In the genomic region with DNA sequence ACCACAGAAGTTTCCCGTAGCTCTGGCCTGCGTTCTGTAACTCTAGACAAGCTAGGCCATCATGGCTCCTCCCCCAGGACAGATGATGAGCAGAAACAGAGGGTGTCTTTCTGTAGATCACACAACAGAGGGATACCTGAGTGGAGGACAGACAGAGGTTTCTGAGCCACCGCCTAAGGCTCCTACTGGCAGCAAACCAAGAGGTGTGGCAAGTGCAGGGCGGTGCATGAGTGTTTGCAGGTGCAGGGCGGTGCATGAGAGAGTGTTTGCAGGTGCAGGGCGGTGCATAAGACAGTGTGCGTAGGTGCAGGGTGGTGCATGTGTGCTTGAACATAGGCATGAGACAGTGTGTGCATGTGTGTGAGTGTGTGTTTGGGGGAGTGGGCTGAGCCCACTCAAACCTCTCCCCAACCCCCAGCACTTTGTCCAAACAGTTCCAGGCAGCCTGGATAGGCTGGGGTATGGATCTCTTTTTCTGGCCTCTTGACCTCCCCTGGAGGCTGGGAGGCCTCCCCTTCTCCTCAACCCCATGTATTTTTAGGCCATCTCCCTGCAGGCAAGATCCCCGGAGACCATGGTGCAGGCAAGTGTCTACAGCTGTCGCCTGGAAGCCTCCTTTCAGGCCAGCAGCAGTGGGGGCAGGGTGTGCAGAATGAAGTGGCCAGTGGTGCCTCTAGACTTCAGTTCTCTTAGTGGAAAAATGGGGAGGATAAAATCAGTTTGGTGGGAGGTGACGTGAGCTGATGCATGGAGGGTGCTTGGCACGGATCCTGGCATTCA, we compare ENCODE assay signal across 11 cellular contexts. TPM values are rescaled to one million over a fixed set of nuclear protein-coding genes. Genes with fewer than 3 reads are reported as not detected.
DNase-seq lines count a peak whose midpoint lies in the region; ATAC-seq and TF ChIP-seq lines count a peak whose summit lies in the region.
"Had no signal": no experiment of that assay in that cellular context is flagged by ENCODE, and none has a peak within 500 bp of the region (broad histone marks: within the 10 kb centered on the region; RNA-seq: fewer than 3 reads in every experiment).

No MANE protein-coding gene starts in this region.

- no peak overlapping the region for H3K4me3 Mint-ChIP-seq in CD8-positive, alpha-beta T cell
- H3K4me3 Mint-ChIP-seq: activated CD4-positive, alpha-beta T cell treated with anti-CD3 and anti-CD28 coated beads for 36 hours; activated T-cell treated with anti-CD3 and anti-CD28 coated beads, Interleukin-2, amount 50 U/mL, for 24 hours; CD4-positive, alpha-beta T cell had no signal

- no peak overlapping the region for H3K27ac Mint-ChIP-seq in CD8-positive, alpha-beta T cell
- H3K27ac Mint-ChIP-seq: activated CD4-positive, alpha-beta T cell treated with anti-CD3 and anti-CD28 coated beads for 36 hours; activated T-cell treated with anti-CD3 and anti-CD28 coated beads, Interleukin-2, amount 50 U/mL, for 24 hours; CD4-positive, alpha-beta T cell had no signal

- H3K4me1 Mint-ChIP-seq in CD8-positive, alpha-beta T cell (ENCODE audit: low read depth) = no peaks in the 10 kb centered on the region
- H3K4me1 Mint-ChIP-seq: activated CD4-positive, alpha-beta T cell treated with anti-CD3 and anti-CD28 coated beads for 36 hours had no signal

- no peaks in the 10 kb centered on the region for H3K9me3 ChIP-seq in sigmoid colon
- H3K9me3 ChIP-seq in CD8-positive, alpha-beta T cell (ENCODE audit: low read length) = no peaks in the 10 kb centered on the region

- TF ChIP-seq EP300 in sigmoid colon (IDR thresholded peaks at IDR 0.05) = no peak

- H3K36me3 Mint-ChIP-seq in CD8-positive, alpha-beta T cell = no peaks in the 10 kb centered on the region

- no peak for ATAC-seq in CD8-positive, alpha-beta T cell
- ATAC-seq: activated CD4-positive, alpha-beta T cell treated with anti-CD3 and anti-CD28 coated beads for 36 hours; right cardiac atrium had no signal

- H3K4me1 ChIP-seq in sigmoid colon = peaks cover 0 to 16% (median 10%) of the 10 kb centered on the region in 4 donors
- H3K4me1 ChIP-seq in CD8-positive, alpha-beta T cell (ENCODE audit: insufficient read depth, low read length) = no peaks in the 10 kb centered on the region

- CTCF ChIA-PET in CD8-positive, alpha-beta T cell (lab: Charles Lee) = interaction anchor here (1.5 kb wide), 1 partner anchor 18 kb away, joined by 3 read pairs; no protein-coding TSS in a partner anchor

- H3K4me3 ChIP-seq in sigmoid colon = no peak overlapping the region
- H3K4me3 ChIP-seq in CD8-positive, alpha-beta T cell (ENCODE audit: low read depth, low read length) = no peak overlapping the region

- DNase-seq in GM13976 (ENCODE audit: low spot score) (peak; percentile 18), NCI-H2029 (lab: John Stamatoyannopoulos, UW) (peak; percentile 87), SHP77 treated with DMSO at 0.1 percent for 48 hours (lab: John Stamatoyannopoulos, UW) (peak; percentile 19), sigmoid colon (peak; percentile 32), NK-92 (lab: John Stamatoyannopoulos, UW; ENCODE audit: unreplicated experiment) (no peak), globus pallidus (ENCODE audit: low spot score) (no peak)
- no peak for DNase-seq in CD8-positive, alpha-beta T cell
- DNase-seq: activated CD4-positive, alpha-beta T cell treated with anti-CD3 and anti-CD28 coated beads for 36 hours; activated T-cell treated with anti-CD3 and anti-CD28 coated beads, Interleukin-2, amount 50 U/mL, for 24 hours; CD4-positive, alpha-beta T cell; right cardiac atrium had no signal

- no peak for TF ChIP-seq POLR2A in sigmoid colon (IDR thresholded peaks at IDR 0.05)

- H3K36me3 ChIP-seq in sigmoid colon = no peaks in the 10 kb centered on the region
- no peaks in the 10 kb centered on the region for H3K36me3 ChIP-seq in CD8-positive, alpha-beta T cell (ENCODE audit: insufficient read depth, low read length)

- 20 to 67% methylated on average over 11 of the region's 11 CpGs for WGBS in sigmoid colon, 2 donors

- POLR2A ChIA-PET in CD8-positive, alpha-beta T cell (lab: Charles Lee) = no interaction called here

- peaks cover 27% of the 10 kb centered on the region for H3K27me3 Mint-ChIP-seq in CD8-positive, alpha-beta T cell (ENCODE audit: low read depth)

- H3K27me3 ChIP-seq in sigmoid colon = peaks cover 0 to 12% (median 10%) of the 10 kb centered on the region in 3 donors
- H3K27me3 ChIP-seq in CD8-positive, alpha-beta T cell (ENCODE audit: insufficient read depth, low read length) = peaks cover 5% of the 10 kb centered on the region

- intact Hi-C loops in sigmoid colon (cut with DNase I) = no loop called here
- intact Hi-C loops in CD8-positive, alpha-beta T cell (cut with DNase I, micrococcal nuclease) = no loop called here

- in situ Hi-C loops in GM13976 (cut with MboI; ENCODE audit: low sequenced_read_pairs, unreplicated experiment) = no loop called here

- no peak overlapping the region for H3K27ac ChIP-seq in sigmoid colon
- H3K27ac ChIP-seq in CD8-positive, alpha-beta T cell (ENCODE audit: low read depth, low read length) = no peak overlapping the region

- no peak for TF ChIP-seq CTCF in GM13976 (IDR thresholded peaks at IDR 0.05; ENCODE audit: borderline replicate concordance, control extremely low read depth, extremely low read depth, insufficient read depth, missing control alignments)
- no peak for TF ChIP-seq CTCF in sigmoid colon (IDR thresholded peaks at IDR 0.05)
- TF ChIP-seq CTCF in CD8-positive, alpha-beta T cell (IDR thresholded peaks at IDR 0.05) = no peak

- H3K9me3 Mint-ChIP-seq in CD8-positive, alpha-beta T cell = no peaks in the 10 kb centered on the region
- H3K9me3 Mint-ChIP-seq: activated T-cell treated with anti-CD3 and anti-CD28 coated beads, Interleukin-2, amount 50 U/mL, for 24 hours; CD4-positive, alpha-beta T cell had no signal

RNA-seq across cellular contexts. Expression of gene CBX4, which starts 53.4 kb away (rescaled TPM):
- total RNA-seq in sigmoid colon = 1 to 10 TPM; 6.1 to 9.8 (median 7.5) TPM
- polyA plus RNA-seq in sigmoid colon = 10 to 100 TPM in 1 of 3 donors, 1 to 10 TPM in 2; 3.5 to 14.2 (median 8.4) TPM
- 100 to 1,000 TPM; 263 to 268 TPM for total RNA-seq in CD8-positive, alpha-beta T cell

Comparison
In these comparisons a context has a peak if more than half of its experiments do, and no peak if none do; other contexts are left out.
1. DNase-seq: peak in GM13976 (single experiment), NCI-H2029 (single experiment), SHP77 treated with DMSO at 0.1 percent for 48 hours (single experiment) and sigmoid colon (single experiment); none in NK-92 (single experiment), globus pallidus (single experiment) and CD8-positive, alpha-beta T cell (0 of 7).
2. RNA of gene CBX4, which starts 53.4 kb away (total RNA-seq): 263 to 268 TPM in CD8-positive, alpha-beta T cell; 6.1 to 9.8 TPM in sigmoid colon; every median in the first group is over 10 times any median in the second.